8 cellular contexts compared by ENCODE assay signal in genomic region chr19:18160792-18161690, GRCh38. TPM values are rescaled to one million over a fixed set of nuclear protein-coding genes. Genes with fewer than 3 reads are reported as not detected.
A peak's percentile ranks its signal among the peaks of the same experiment; 100 is the strongest.
DNase-seq lines count a peak whose midpoint lies in the region; ATAC-seq and TF ChIP-seq lines count a peak whose summit lies in the region.

No MANE protein-coding gene starts in this region.

- no peaks in the 10 kb centered on the region for H3K9me3 Mint-ChIP-seq in activated naive CD8-positive, alpha-beta T cell (ENCODE audit: low read depth)

- peaks cover 2% of the 10 kb centered on the region for H3K36me3 Mint-ChIP-seq in activated naive CD8-positive, alpha-beta T cell

- ATAC-seq in HG03432 (IDR thresholded peaks at IDR 0.05; ENCODE audit: unreplicated experiment) = peak; percentile 70
- ATAC-seq in heart left ventricle = peak; percentile 17 to 80 (median 64)

- TF ChIP-seq POLR2A in GM18526 (IDR thresholded peaks at IDR 0.05; ENCODE audit: extremely low read depth, insufficient read length) (peak; percentile 51), heart left ventricle (IDR thresholded peaks at IDR 0.05) (no peak), vagina (IDR thresholded peaks at IDR 0.05) (no peak)

- H3K4me1 Mint-ChIP-seq in activated naive CD8-positive, alpha-beta T cell (ENCODE audit: low read depth) = peaks cover 12% of the 10 kb centered on the region

- peak; percentile 38 for DNase-seq in AG10803 (ENCODE audit: low read depth)
- DNase-seq in SK-MEL-5 (ENCODE audit: low read depth, low spot score) = peak; percentile 54
- DNase-seq in heart left ventricle = peak; percentile 68 to 89 (median 76)
- peak; percentile 73 for DNase-seq in putamen (ENCODE audit: low spot score)
- DNase-seq in vagina (ENCODE audit: extremely low spot score in 2 of 2) = no peak

- no peak; the same call in 1 of the 2 replicates for TF ChIP-seq CTCF in AG10803 (conservative IDR thresholded peaks at IDR 0.05; ENCODE audit: low read length)
- peak; percentile 32 to 92 (median 66) for TF ChIP-seq CTCF in heart left ventricle (IDR thresholded peaks at IDR 0.05)
- TF ChIP-seq CTCF in vagina (IDR thresholded peaks at IDR 0.05) = peak in 2 of 3 experiments; percentile 14 to 55

- peaks cover 0 to 45% (median 36%) of the 10 kb centered on the region in 9 donors for H3K36me3 ChIP-seq in heart left ventricle
- H3K36me3 ChIP-seq in vagina = peaks cover 0 to 37% of the 10 kb centered on the region in 2 donors

- H3K27ac Mint-ChIP-seq in activated naive CD8-positive, alpha-beta T cell = no peak overlapping the region

- H3K27me3 ChIP-seq in heart left ventricle (no peaks in the 10 kb centered on the region), vagina (no peaks in the 10 kb centered on the region)

- in situ Hi-C loops in SK-MEL-5 (cut with HindIII; ENCODE audit: low pct_unique_long_range_greater_than_20kb, low sequenced_read_pairs) = no loop called here

- H3K27ac ChIP-seq in heart left ventricle (peak overlapping the region; percentile 69 to 93 (median 84)), vagina (peak overlapping the region; percentile 73)

- H3K9me3 ChIP-seq in heart left ventricle = no peaks in the 10 kb centered on the region
- no peaks in the 10 kb centered on the region for H3K9me3 ChIP-seq in vagina

- WGBS in heart left ventricle, 4 donors = 8 to 19% (median 13%) methylated on average over 32 to 79 of the region's 79 CpGs

- H3K4me1 ChIP-seq in heart left ventricle (peaks cover 5 to 42% (median 28%) of the 10 kb centered on the region in 12 donors), vagina (peaks cover 41% of the 10 kb centered on the region)

- H3K27me3 Mint-ChIP-seq in activated naive CD8-positive, alpha-beta T cell = no peaks in the 10 kb centered on the region

- intact Hi-C loops in heart left ventricle (cut with DNase I) = loop anchor here in 3 of 10 donors (2.0 to 5.0 kb wide), 2 partner anchors 44 to 49 kb away; no protein-coding TSS in a partner anchor
- intact Hi-C loops in vagina (cut with DNase I) = no loop called here

- H3K4me3 ChIP-seq in AG10803 (ENCODE audit: low read length) (peak overlapping the region; percentile 40), heart left ventricle (peak overlapping the region in 11 of 12 donors; percentile 16 to 61 (median 52)), vagina (peak overlapping the region; percentile 40 to 64)

- H3K4me3 Mint-ChIP-seq in activated naive CD8-positive, alpha-beta T cell = peak overlapping the region; percentile 74

RNA-seq across cellular contexts. Expression of gene PIK3R2, which starts 8.1 kb away (rescaled TPM):
- total RNA-seq in SK-MEL-5 (2014; rRNA removed; shearing (Covaris generic)) = 7.2 and 8.9 TPM in 2 replicates
- 27.3 and 49.6 TPM in 2 replicates for polyA plus RNA-seq in SK-MEL-5 (2015; cell fraction: cytosol; rRNA removed)
- 6.2 and 20.5 TPM in 2 replicates for polyA plus RNA-seq in SK-MEL-5 (2015; cell fraction: nucleus; rRNA removed)
- total RNA-seq in heart left ventricle (10 to 100 TPM; 17.9 to 28.6 (median 24.6) TPM), vagina (24.8 TPM)
- 1 to 10 TPM; 4.0 to 7.1 TPM for polyA plus RNA-seq in heart left ventricle

RNA-seq across cellular contexts. Expression of gene IFI30, which starts 12.6 kb away (rescaled TPM):
- total RNA-seq in SK-MEL-5 (2014; rRNA removed; shearing (Covaris generic)) = 16.3 and 30.6 TPM in 2 replicates
- 44.2 and 56.7 TPM in 2 replicates for polyA plus RNA-seq in SK-MEL-5 (2015; cell fraction: cytosol; rRNA removed)
- 5.3 TPM in 2 replicates for polyA plus RNA-seq in SK-MEL-5 (2015; cell fraction: nucleus; rRNA removed)
- total RNA-seq in heart left ventricle (100 to 1,000 TPM in 2 of 9 donors, 10 to 100 TPM in 4, 1 to 10 TPM in 3; 9.0 to 455 (median 15.2) TPM), vagina (43.7 TPM)
- polyA plus RNA-seq in heart left ventricle = 10 to 100 TPM in 1 of 2 donors, 1 to 10 TPM in 1; 8.9 to 27.1 TPM

RNA-seq across cellular contexts. Expression of gene MPV17L2, which starts 32.0 kb away (rescaled TPM):
- total RNA-seq in SK-MEL-5 (2014; rRNA removed; shearing (Covaris generic)) = 17.4 and 18.0 TPM in 2 replicates
- polyA plus RNA-seq in SK-MEL-5 (2015; cell fraction: cytosol; rRNA removed) = 24.6 and 35.7 TPM in 2 replicates
- polyA plus RNA-seq in SK-MEL-5 (2015; cell fraction: nucleus; rRNA removed) = 9.9 and 10.3 TPM in 2 replicates
- 10 to 100 TPM; 10.6 to 37.4 (median 14.8) TPM for total RNA-seq in heart left ventricle
- 10 to 100 TPM; 24.7 to 59.3 TPM for polyA plus RNA-seq in heart left ventricle
- total RNA-seq in vagina = 10.3 TPM

RNA-seq across cellular contexts. Expression of gene RAB3A, which starts 42.8 kb away (rescaled TPM):
- total RNA-seq in SK-MEL-5 (2014; rRNA removed; shearing (Covaris generic)) = 2.5 and 7.9 TPM in 2 replicates
- 3.4 and 4.2 TPM in 2 replicates for polyA plus RNA-seq in SK-MEL-5 (2015; cell fraction: cytosol; rRNA removed)
- polyA plus RNA-seq in SK-MEL-5 (2015; cell fraction: nucleus; rRNA removed) = 0.65 and 2.4 TPM in 2 replicates
- total RNA-seq in heart left ventricle (10 to 100 TPM in 8 of 9 donors, 1 to 10 TPM in 1; 6.9 to 39.2 (median 31.5) TPM), vagina (5.6 TPM)
- 10 to 100 TPM; 17.2 to 20.1 TPM for polyA plus RNA-seq in heart left ventricle

Comparison
In these comparisons a context has a peak if more than half of its experiments do, and no peak if none do; other contexts are left out.
1. DNase-seq: peak in AG10803 (single experiment), SK-MEL-5 (single experiment), heart left ventricle (5 of 5) and putamen (single experiment); none in vagina (0 of 2).
2. Peak in every context shown above with its lines, with median percentiles within 50 percentile points of each other: H3K4me3 ChIP-seq.